Comparison of ENCODE assay signal across 7 cellular contexts in the genomic region with DNA sequence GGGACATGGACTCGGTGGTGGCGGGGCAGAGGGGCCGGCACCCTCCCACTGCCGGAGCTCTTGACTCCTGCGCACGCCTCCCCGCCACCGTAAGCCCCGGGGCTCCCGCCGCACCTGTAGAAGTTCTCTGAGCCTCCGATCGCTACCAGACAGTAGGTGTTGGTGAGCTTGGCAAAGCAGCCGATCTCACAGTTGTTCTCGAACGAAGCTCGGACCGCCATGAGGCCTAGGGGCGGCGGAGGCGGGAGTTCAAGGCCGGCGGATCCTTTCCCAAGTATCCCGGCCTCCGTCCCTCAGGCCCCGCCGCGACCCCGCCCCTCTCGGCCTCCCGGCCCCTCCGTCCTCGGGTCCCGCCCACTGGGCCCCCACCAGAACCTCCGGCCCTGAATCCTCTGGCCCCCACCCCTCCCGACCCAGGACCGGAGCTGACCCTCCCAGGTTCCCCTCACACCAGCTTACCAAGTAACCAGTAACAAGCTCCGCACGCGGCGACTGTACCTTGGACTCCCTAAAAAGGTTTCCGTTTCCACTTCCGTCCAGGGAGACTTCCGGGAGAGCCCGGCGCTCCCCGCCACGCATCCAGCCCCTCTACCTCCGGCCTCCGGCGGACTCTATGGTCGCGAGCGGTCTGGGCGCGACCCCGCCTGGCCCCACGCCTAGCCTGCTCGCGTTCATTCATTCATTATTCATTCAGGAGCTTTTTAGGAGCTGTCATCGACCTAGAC. TPM values are rescaled to one million over a fixed set of nuclear protein-coding genes. Genes with fewer than 3 reads are reported as not detected.
DNase-seq lines count a peak whose midpoint lies in the region; ATAC-seq and TF ChIP-seq lines count a peak whose summit lies in the region.

TSS of gene EIF6 (minus strand) at position 506 of the 725 bp plus-strand sequence. CDS start at position 221, 285 bp downstream.

- POLR2A ChIA-PET in WTC11 (lab: Charles Lee) = interaction anchor here (0.6 to 2.0 kb wide), 8 partner anchors 9 to 1913 kb away, joined by 3 to 12 read pairs (median 4); partner anchors contain the start of genes CEP250 and EDEM2

- DNase-seq in NCI-H2227 treated with DMSO at 0.1 percent for 48 hours (lab: John Stamatoyannopoulos, UW) (peak; percentile 79), WTC11 (ENCODE audit: low spot score) (peak; percentile 89), caudate nucleus (lab: John Stamatoyannopoulos, UW) (peak in 59 of 61 donors; percentile 15 to 86 (median 61)), inferior parietal cortex (ENCODE audit: extremely low spot score) (peak; percentile 86)
- peak; percentile 70 to 73 for DNase-seq in stimulated activated CD4-positive, alpha-beta T cell treated with anti-CD3 and anti-CD28 coated beads, Interleukin-12 subunit alpha, Interleukin-12 subunit beta, amount 100 ng/mL, for 24 hours (ENCODE audit: low read depth in 2 of 2)

- no peaks in the 10 kb centered on the region; the same call in 1 of the 2 replicates for H3K27me3 Mint-ChIP-seq in WTC11 (ENCODE audit: low read depth)

- peak; percentile 85 for TF ChIP-seq POLR2A in GM18505 (IDR thresholded peaks at IDR 0.05; ENCODE audit: borderline replicate concordance, extremely low read depth, insufficient read depth, insufficient read length)

- H3K27ac Mint-ChIP-seq in WTC11 = peak within 1 kb of the TSS; percentile 84

- H3K9me3 Mint-ChIP-seq in WTC11 = no peaks in the 10 kb centered on the region

- peaks cover 23% of the 10 kb centered on the region for H3K36me3 Mint-ChIP-seq in WTC11

- H3K4me1 Mint-ChIP-seq in WTC11 = peaks cover 18% of the 10 kb centered on the region

- H3K27ac ChIP-seq in caudate nucleus (ENCODE audit: low read depth, low read length) = peak within 1 kb of the TSS; percentile 78

- ATAC-seq in GM18505 (IDR thresholded peaks at IDR 0.05; ENCODE audit: unreplicated experiment) (peak; percentile 55), HG03039 (IDR thresholded peaks at IDR 0.05; ENCODE audit: unreplicated experiment) (peak; percentile 60), WTC11 (peak; percentile 91)

- no peak for TF ChIP-seq CTCF in WTC11 (IDR thresholded peaks at IDR 0.05)

- CTCF ChIA-PET in WTC11 (lab: Charles Lee) = interaction anchor here (0.7 to 2.4 kb wide), 10 partner anchors 11 to 301 kb away, joined by 3 to 14 read pairs (median 4); no protein-coding TSS in a partner anchor

- peak within 1 kb of the TSS; percentile 94 for H3K4me3 Mint-ChIP-seq in WTC11

TF ChIP-seq in WTC11, 78 proteins besides CTCF, POLR2A, EP300 and RAD21 (continues in another document):
- TF ChIP-seq SMAD3 (CRISPR knock-in tag; IDR thresholded peaks at IDR 0.05; ENCODE audit: borderline replicate concordance) (0 out of 2 replicates have a peak, but pooled peaks have one; percentile 21), ZNF281 (CRISPR knock-in tag; IDR thresholded peaks at IDR 0.05) (no peak), HMGXB4 (CRISPR knock-in tag; IDR thresholded peaks at IDR 0.05) (peak; percentile 34), ZNF396 (CRISPR knock-in tag; IDR thresholded peaks at IDR 0.05; ENCODE audit: borderline replicate concordance) (no peak), OVOL2 (CRISPR knock-in tag; IDR thresholded peaks at IDR 0.05; ENCODE audit: borderline replicate concordance) (no peak), ZNF532 (CRISPR knock-in tag; IDR thresholded peaks at IDR 0.05; ENCODE audit: borderline replicate concordance) (no peak), ZNF671 (CRISPR knock-in tag; IDR thresholded peaks at IDR 0.05) (no peak), NFYB (CRISPR knock-in tag; conservative IDR thresholded peaks at IDR 0.05; ENCODE audit: low read depth) (0 out of 2 replicates have a peak, but pooled peaks have one; percentile 16), SP1 (CRISPR knock-in tag; conservative IDR thresholded peaks at IDR 0.05) (peak; percentile 57), FOXP1 (CRISPR knock-in tag; IDR thresholded peaks at IDR 0.05; ENCODE audit: borderline replicate concordance) (0 out of 2 replicates have a peak, but pooled peaks have one; percentile 39), EMX1 (CRISPR knock-in tag; IDR thresholded peaks at IDR 0.05) (no peak; the same call in 1 of the 2 replicates), ZNF263 (CRISPR knock-in tag; IDR thresholded peaks at IDR 0.05; ENCODE audit: low read depth) (no peak)
- TF ChIP-seq, protein P1, sequence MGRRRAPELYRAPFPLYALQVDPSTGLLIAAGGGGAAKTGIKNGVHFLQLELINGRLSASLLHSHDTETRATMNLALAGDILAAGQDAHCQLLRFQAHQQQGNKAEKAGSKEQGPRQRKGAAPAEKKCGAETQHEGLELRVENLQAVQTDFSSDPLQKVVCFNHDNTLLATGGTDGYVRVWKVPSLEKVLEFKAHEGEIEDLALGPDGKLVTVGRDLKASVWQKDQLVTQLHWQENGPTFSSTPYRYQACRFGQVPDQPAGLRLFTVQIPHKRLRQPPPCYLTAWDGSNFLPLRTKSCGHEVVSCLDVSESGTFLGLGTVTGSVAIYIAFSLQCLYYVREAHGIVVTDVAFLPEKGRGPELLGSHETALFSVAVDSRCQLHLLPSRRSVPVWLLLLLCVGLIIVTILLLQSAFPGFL (CRISPR knock-in tag; IDR thresholded peaks at IDR 0.05; ENCODE audit: borderline replicate concordance) = peak; percentile 62; the same call in 1 of the 2 replicates
- TF ChIP-seq, protein P2, sequence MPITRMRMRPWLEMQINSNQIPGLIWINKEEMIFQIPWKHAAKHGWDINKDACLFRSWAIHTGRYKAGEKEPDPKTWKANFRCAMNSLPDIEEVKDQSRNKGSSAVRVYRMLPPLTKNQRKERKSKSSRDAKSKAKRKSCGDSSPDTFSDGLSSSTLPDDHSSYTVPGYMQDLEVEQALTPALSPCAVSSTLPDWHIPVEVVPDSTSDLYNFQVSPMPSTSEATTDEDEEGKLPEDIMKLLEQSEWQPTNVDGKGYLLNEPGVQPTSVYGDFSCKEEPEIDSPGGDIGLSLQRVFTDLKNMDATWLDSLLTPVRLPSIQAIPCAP (CRISPR knock-in tag; IDR thresholded peaks at IDR 0.05) = 0 out of 2 replicates have a peak, but pooled peaks have one; percentile 35

RNA-seq across cellular contexts. Expression of gene EIF6, which starts in this region (rescaled TPM):
- 130 to 157 TPM (median 133 TPM) in 3 replicates for total RNA-seq in WTC11 (2021)

Comparison
In these comparisons a context has a peak if more than half of its experiments do, and no peak if none do; other contexts are left out.
1. Peak in every context shown above with its lines: DNase-seq, ATAC-seq and H3K27ac ChIP-seq.